1 cellular context compared by ENCODE assay signal in the genomic region with DNA sequence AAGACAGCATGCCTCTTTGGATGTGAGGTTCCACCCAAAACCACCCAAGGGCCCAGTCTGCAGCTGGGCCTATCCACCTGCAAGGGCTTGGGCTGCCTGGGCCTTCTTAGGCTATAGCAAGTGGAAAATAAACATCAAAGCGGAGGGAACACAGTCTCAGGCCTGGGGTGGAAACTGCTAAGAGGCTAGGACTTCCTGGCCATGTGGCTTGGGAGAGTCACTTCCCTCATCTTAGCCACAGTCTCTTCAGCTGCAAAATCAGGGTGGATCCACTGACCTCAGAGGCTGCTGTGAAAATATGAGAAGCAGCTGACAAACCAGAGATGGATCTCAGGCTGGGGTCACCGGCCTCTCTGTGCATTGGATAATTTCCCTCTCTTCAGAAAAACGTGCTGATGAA.
TF ChIP-seq lines count a peak whose summit lies in the region.

No MANE protein-coding gene starts in this region.

TF ChIP-seq in SK-N-SH, 30 proteins besides CTCF, POLR2A, EP300 and RAD21:
- no peak for TF ChIP-seq CHD2 (IDR thresholded peaks at IDR 0.05; ENCODE audit: low read length, partially characterized antibody)
